8 cellular contexts compared by ENCODE assay signal in genomic region chr19:40690699-40691420, GRCh38. TPM values are rescaled to one million over a fixed set of nuclear protein-coding genes. Genes with fewer than 3 reads are reported as not detected.
DNase-seq lines count a peak whose midpoint lies in the region; ATAC-seq and TF ChIP-seq lines count a peak whose summit lies in the region.

No MANE protein-coding gene starts in this region.

- H3K4me3 ChIP-seq in NB4 (ENCODE audit: low read depth, low read length) (peak overlapping the region; percentile 49), gastroesophageal sphincter (peak overlapping the region; percentile 67 to 94)

- H3K9me3 ChIP-seq in gastroesophageal sphincter: no peaks in the 10 kb centered on the region

- H3K9me3 Mint-ChIP-seq in activated naive CD4-positive, alpha-beta T cell treated with anti-CD3 and anti-CD28 coated beads, Interleukin-2, amount 10 ng/mL, durations not matched to agents 7 days and 5 days: no peaks in the 10 kb centered on the region

- peaks cover 3% of the 10 kb centered on the region for H3K36me3 Mint-ChIP-seq in activated naive CD4-positive, alpha-beta T cell treated with anti-CD3 and anti-CD28 coated beads, Interleukin-2, amount 10 ng/mL, durations not matched to agents 7 days and 5 days

- no peaks in the 10 kb centered on the region for H3K27me3 ChIP-seq in gastroesophageal sphincter

- TF ChIP-seq EP300 in gastroesophageal sphincter (IDR thresholded peaks at IDR 0.05): no peak

- TF ChIP-seq CTCF in NB4 (IDR thresholded peaks at IDR 0.05; ENCODE audit: low read depth, low read length) (no peak), gastroesophageal sphincter (IDR thresholded peaks at IDR 0.05) (no peak)

- peaks cover 0 to 51% (median 17%) of the 10 kb centered on the region in 3 donors for H3K4me1 ChIP-seq in gastroesophageal sphincter

- DNase-seq in DMS 273 treated with DMSO at 0.1 percent for 48 hours (lab: John Stamatoyannopoulos, UW): peak; percentile 96
- peak; percentile 86 for DNase-seq in GOT3 (lab: John Stamatoyannopoulos, UW)
- peak; percentile 88 for DNase-seq in NB4 (ENCODE audit: low read depth)
- DNase-seq in SK-N-DZ (ENCODE audit: low spot score): peak; percentile 87
- DNase-seq in activated naive CD4-positive, alpha-beta T cell treated with anti-CD3 and anti-CD28 coated beads, Interleukin-2, amount 10 ng/mL, durations not matched to agents 7 days and 5 days: peak; percentile 91
- peak in 55 of 56 donors; percentile 57 to 97 (median 88) for DNase-seq in nucleus accumbens (lab: John Stamatoyannopoulos, UW)
- peak; percentile 61 to 99 (median 87) for DNase-seq in substantia nigra (lab: John Stamatoyannopoulos, UW)

- H3K27ac Mint-ChIP-seq in activated naive CD4-positive, alpha-beta T cell treated with anti-CD3 and anti-CD28 coated beads, Interleukin-2, amount 10 ng/mL, durations not matched to agents 7 days and 5 days: peak overlapping the region; percentile 90

- H3K36me3 ChIP-seq in gastroesophageal sphincter: peaks cover 0 to 53% of the 10 kb centered on the region in 2 donors

- no CpG with 5 or more reads among the region's 54 CpGs for WGBS in gastroesophageal sphincter (ENCODE audit: low coverage in 1 of 2), 2 donors

- TF ChIP-seq POLR2A in NB4 (IDR thresholded peaks at IDR 0.05; ENCODE audit: extremely low read depth, insufficient read length) (no peak), gastroesophageal sphincter (IDR thresholded peaks at IDR 0.05) (no peak)

- peak overlapping the region; percentile 68 to 95 (median 91) for H3K27ac ChIP-seq in gastroesophageal sphincter
- peak overlapping the region; percentile 83 for H3K27ac ChIP-seq in substantia nigra (ENCODE audit: low read depth, low read length, poor library complexity, severe bottlenecking)

- peaks cover 3% of the 10 kb centered on the region for H3K4me1 Mint-ChIP-seq in activated naive CD4-positive, alpha-beta T cell treated with anti-CD3 and anti-CD28 coated beads, Interleukin-2, amount 10 ng/mL, durations not matched to agents 7 days and 5 days

- peak; percentile 89 for ATAC-seq in gastroesophageal sphincter

- H3K27me3 Mint-ChIP-seq in activated naive CD4-positive, alpha-beta T cell treated with anti-CD3 and anti-CD28 coated beads, Interleukin-2, amount 10 ng/mL, durations not matched to agents 7 days and 5 days: no peaks in the 10 kb centered on the region

- peak overlapping the region; percentile 85 for H3K4me3 Mint-ChIP-seq in activated naive CD4-positive, alpha-beta T cell treated with anti-CD3 and anti-CD28 coated beads, Interleukin-2, amount 10 ng/mL, durations not matched to agents 7 days and 5 days

- CTCF ChIA-PET in activated naive CD4-positive, alpha-beta T cell treated with anti-CD3 and anti-CD28 coated beads, Interleukin-2, amount 10 ng/mL, durations not matched to agents 7 days and 5 days (lab: Charles Lee): interaction anchor here (1.1 to 1.6 kb wide), 2 partner anchors 28 to 116 kb away, joined by 4 read pairs; no protein-coding TSS in a partner anchor

RNA-seq across cellular contexts. Expression of gene NUMBL, which starts 0.4 kb away (rescaled TPM):
- 13.1 and 34.2 TPM in 2 replicates for polyA plus RNA-seq in SK-N-DZ (2014; cell fraction: cytosol; rRNA removed)
- 12.6 and 32.3 TPM in 2 replicates for polyA plus RNA-seq in SK-N-DZ (2014; cell fraction: nucleus; rRNA removed)
- total RNA-seq in gastroesophageal sphincter: 10 to 100 TPM; 35.8 to 60.6 (median 49.1) TPM

RNA-seq across cellular contexts. Expression of gene COQ8B, which starts 25.8 kb away (rescaled TPM):
- 44.2 and 50.1 TPM in 2 replicates for polyA plus RNA-seq in SK-N-DZ (2014; cell fraction: cytosol; rRNA removed)
- polyA plus RNA-seq in SK-N-DZ (2014; cell fraction: nucleus; rRNA removed): 60.6 and 62.4 TPM in 2 replicates
- total RNA-seq in gastroesophageal sphincter: 10 to 100 TPM; 27.3 to 50.5 (median 44.7) TPM

RNA-seq across cellular contexts. Expression of gene ITPKC, which starts 26.1 kb away (rescaled TPM):
- 5.7 and 5.9 TPM in 2 replicates for polyA plus RNA-seq in SK-N-DZ (2014; cell fraction: cytosol; rRNA removed)
- polyA plus RNA-seq in SK-N-DZ (2014; cell fraction: nucleus; rRNA removed): 5.1 and 5.7 TPM in 2 replicates
- 10 to 100 TPM; 25.2 to 71.8 (median 30.6) TPM for total RNA-seq in gastroesophageal sphincter

RNA-seq across cellular contexts. Expression of gene ACTMAP, which starts 59.4 kb away (rescaled TPM):
- 1.7 and 1.8 TPM in 2 replicates for polyA plus RNA-seq in SK-N-DZ (2014; cell fraction: cytosol; rRNA removed)
- 2.6 and 9.5 TPM in 2 replicates for polyA plus RNA-seq in SK-N-DZ (2014; cell fraction: nucleus; rRNA removed)
- total RNA-seq in gastroesophageal sphincter: 1 to 10 TPM in 3 of 4 donors, under 1 TPM in 1; 0.89 to 2.4 (median 2.0) TPM

Comparison
In these comparisons a context has a peak if more than half of its experiments do, and no peak if none do; other contexts are left out.
1. Peak in every context shown above with its lines: DNase-seq, ATAC-seq, H3K4me3 ChIP-seq and H3K27ac ChIP-seq.